ENCODE assay signal across 19 cellular contexts in the genomic region with DNA sequence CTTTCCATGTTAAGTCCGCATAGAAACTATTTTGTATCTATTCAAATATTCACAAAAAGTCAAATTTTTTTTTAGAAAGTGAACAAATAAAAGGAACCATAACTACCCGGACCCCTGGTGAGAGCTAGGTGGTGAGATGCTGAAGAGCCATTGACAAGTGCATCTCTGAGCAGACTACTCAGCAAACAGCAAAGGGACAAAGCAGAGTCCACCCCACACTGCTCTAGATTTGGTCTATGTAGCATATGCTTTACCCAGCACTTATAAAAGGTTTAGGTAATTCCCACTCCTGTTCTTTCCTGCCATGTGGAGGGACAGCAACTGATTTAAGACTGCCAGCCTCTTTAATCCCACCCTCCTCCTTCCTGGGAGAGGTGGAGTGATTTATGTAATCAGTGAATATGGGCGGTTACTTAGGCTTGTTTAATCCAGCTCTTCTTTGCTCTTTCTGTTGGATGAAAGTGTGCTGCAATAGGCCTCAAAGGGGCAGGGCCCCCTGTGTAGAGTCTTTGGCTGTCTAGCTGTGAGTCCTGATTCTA.
"Had no signal": no experiment of that assay in that cellular context is flagged by ENCODE, and none has a peak within 500 bp of the region (broad histone marks: within the 10 kb centered on the region; RNA-seq: fewer than 3 reads in every experiment).

No MANE protein-coding gene starts in this region.

- H3K27me3 ChIP-seq: body of pancreas, esophagus squamous epithelium, right atrium auricular region, tibial artery had no signal

- H3K4me3 ChIP-seq: body of pancreas, esophagus squamous epithelium, right atrium auricular region, tibial artery had no signal

- DNase-seq: activated CD4-positive, alpha-beta memory T cell treated with anti-CD3 and anti-CD28 coated beads, Interleukin-2, amount 10 ng/mL, durations not matched to agents 7 days and 5 days; activated CD4-positive, alpha-beta T cell treated with anti-CD3 and anti-CD28 coated beads for 4 hours; activated CD8-positive, alpha-beta memory T cell treated with anti-CD3 and anti-CD28 coated beads, Interleukin-2, amount 50 U/mL, for 4 hours; activated gamma-delta T cell treated with Interleukin-2 at 50 U/mL for 16 hours; activated T-cell treated with anti-CD3 and anti-CD28 coated beads, Interleukin-2, amount 50 U/mL, for 48 hours; amniotic stem cell; body of pancreas; cortex of kidney; effector CD4-positive, alpha-beta T cell; esophagus squamous epithelium; hippocampal formation; kidney; left ventricle myocardium superior; naive thymus-derived CD8-positive, alpha-beta T cell; stimulated activated CD4-positive, alpha-beta T cell treated with anti-CD3 and anti-CD28 coated beads, Interleukin-2, amount 100 ng/mL, for 48 hours; stimulated activated naive CD4-positive, alpha-beta T cell; tibial artery had no signal

- H3K27ac ChIP-seq: body of pancreas, esophagus squamous epithelium, right atrium auricular region, tibial artery had no signal

- H3K36me3 ChIP-seq: esophagus squamous epithelium, right atrium auricular region, tibial artery had no signal

- ATAC-seq: body of pancreas; left ventricle myocardium superior; naive thymus-derived CD8-positive, alpha-beta T cell; WTC11 had no signal

- H3K4me1 ChIP-seq: body of pancreas, esophagus squamous epithelium, right atrium auricular region, tibial artery had no signal
